ENCODE assay signal across 8 cellular contexts in genomic region chr1:171841931-171842723, GRCh38. TPM values are rescaled to one million over a fixed set of nuclear protein-coding genes. Genes with fewer than 3 reads are reported as not detected.
A peak's percentile ranks its signal among the peaks of the same experiment; 100 is the strongest.
DNase-seq lines count a peak whose midpoint lies in the region; ATAC-seq lines count a peak whose summit lies in the region.

No MANE protein-coding gene starts in this region.

- no peaks in the 10 kb centered on the region for H3K9me3 Mint-ChIP-seq in activated T-cell treated with anti-CD3 and anti-CD28 coated beads, Interleukin-2, amount 50 U/mL, for 4 hours

- H3K36me3 ChIP-seq in HUES6 (ENCODE audit: control insufficient read depth, insufficient read depth, low read length) = no peaks in the 10 kb centered on the region
- no peaks in the 10 kb centered on the region for H3K36me3 ChIP-seq in Karpas-422 (ENCODE audit: insufficient read depth, low read length)

- H3K27me3 ChIP-seq in HUES6 (ENCODE audit: control insufficient read depth, insufficient read depth, low read length) (peaks cover 29% of the 10 kb centered on the region), Karpas-422 (ENCODE audit: low read length) (no peaks in the 10 kb centered on the region)

- H3K27ac ChIP-seq in HUES6 (ENCODE audit: low read depth, low read length) = no peak overlapping the region
- no peak overlapping the region for H3K27ac ChIP-seq in Karpas-422 (ENCODE audit: low read length)

- DNase-seq in COLO829 (ENCODE audit: low spot score) = peak; percentile 47
- peak; percentile 7 for DNase-seq in activated T-cell treated with anti-CD3 and anti-CD28 coated beads, Interleukin-2, amount 50 U/mL, for 4 hours
- DNase-seq in foreskin melanocyte = peak; percentile 17
- peak in 51 of 56 donors; percentile 9 to 81 (median 49) for DNase-seq in nucleus accumbens (lab: John Stamatoyannopoulos, UW)
- no peak for DNase-seq in Karpas-422

- H2AFZ ChIP-seq in Karpas-422 (ENCODE audit: low read length) = no peak overlapping the region

- peaks cover 14% of the 10 kb centered on the region for H3K4me1 Mint-ChIP-seq in activated T-cell treated with anti-CD3 and anti-CD28 coated beads, Interleukin-2, amount 50 U/mL, for 4 hours (ENCODE audit: low read depth)

- H3K9me2 ChIP-seq in Karpas-422 (replicated peaks; ENCODE audit: insufficient read depth, low read length) = no peaks in the 10 kb centered on the region

- no peaks in the 10 kb centered on the region for H4K20me1 ChIP-seq in Karpas-422 (ENCODE audit: insufficient read depth, low read depth, low read length)

- H3K27me3 Mint-ChIP-seq in activated T-cell treated with anti-CD3 and anti-CD28 coated beads, Interleukin-2, amount 50 U/mL, for 4 hours (ENCODE audit: low read depth) = peaks cover 19% of the 10 kb centered on the region

- H3K4me3 Mint-ChIP-seq in activated T-cell treated with anti-CD3 and anti-CD28 coated beads, Interleukin-2, amount 50 U/mL, for 4 hours = peak overlapping the region; percentile 78

- H3K4me3 ChIP-seq in HUES6 (ENCODE audit: low read depth, low read length) (peak overlapping the region; percentile 84), Karpas-422 (ENCODE audit: low read length) (no peak overlapping the region)

- H3K9ac ChIP-seq in HUES6 (ENCODE audit: low read length) = no peak overlapping the region
- no peak overlapping the region for H3K9ac ChIP-seq in Karpas-422 (ENCODE audit: low read length)

- no peaks in the 10 kb centered on the region for H3K79me2 ChIP-seq in Karpas-422 (ENCODE audit: low read length)

- H3K36me3 Mint-ChIP-seq in activated T-cell treated with anti-CD3 and anti-CD28 coated beads, Interleukin-2, amount 50 U/mL, for 4 hours (ENCODE audit: insufficient read depth) = no peaks in the 10 kb centered on the region

- H3K4me1 ChIP-seq in HUES6 (ENCODE audit: control insufficient read depth, insufficient read depth, low read length) = peaks cover 3% of the 10 kb centered on the region; the same call in 1 of the 2 replicates
- peaks cover 6% of the 10 kb centered on the region; the same call in 1 of the 2 replicates for H3K4me1 ChIP-seq in Karpas-422 (ENCODE audit: low read length)

- ATAC-seq in activated T-cell treated with anti-CD3 and anti-CD28 coated beads, Interleukin-2, amount 50 U/mL, for 4 hours = peak; percentile 4 to 11
- ATAC-seq in GM19397 (IDR thresholded peaks at IDR 0.05; ENCODE audit: unreplicated experiment) (no peak), GM19328 (IDR thresholded peaks at IDR 0.05; ENCODE audit: unreplicated experiment) (no peak)

- no peak overlapping the region for H3K4me2 ChIP-seq in Karpas-422 (ENCODE audit: low read depth, low read length, poor library complexity, severe bottlenecking)

- no peaks in the 10 kb centered on the region for H3K9me3 ChIP-seq in HUES6 (ENCODE audit: control insufficient read depth, insufficient read depth, low read depth, low read length)
- no peaks in the 10 kb centered on the region for H3K9me3 ChIP-seq in Karpas-422 (ENCODE audit: low read length)

RNA-seq across cellular contexts. Expression of gene DNM3, which starts 0.8 kb away (rescaled TPM):
- total RNA-seq in activated T-cell treated with anti-CD3 and anti-CD28 coated beads, Interleukin-2, amount 50 U/mL, for 4 hours = under 1 TPM; 0.35 to 0.58 (median 0.38) TPM
- 0.45 and 0.51 TPM in 2 replicates for total RNA-seq in Karpas-422 (2014; rRNA removed; shearing (Covaris generic); ENCODE audit: low replicate concordance)

Comparison
In these comparisons a context has a peak if more than half of its experiments do, and no peak if none do; other contexts are left out.
1. ATAC-seq: peak in activated T-cell treated with anti-CD3 and anti-CD28 coated beads, Interleukin-2, amount 50 U/mL, for 4 hours (2 of 2); none in GM19397 (single experiment) and GM19328 (single experiment).